In genomic region chrX:288561-288991, GRCh38 we compare ENCODE assay signal across 16 cellular contexts.
"Had no signal": no experiment of that assay in that cellular context is flagged by ENCODE, and none has a peak within 500 bp of the region (broad histone marks: within the 10 kb centered on the region; RNA-seq: fewer than 3 reads in every experiment).

No MANE protein-coding gene starts in this region.

- H3K9me3 ChIP-seq: gastrocnemius medialis, psoas muscle, thoracic aorta, uterus had no signal

- ATAC-seq: gastrocnemius medialis; naive thymus-derived CD8-positive, alpha-beta T cell; psoas muscle; stimulated activated naive CD8-positive, alpha-beta T cell treated with anti-CD3 and anti-CD28 coated beads, Interleukin-15, amount 100 ng/mL, for 72 hours had no signal

- H3K36me3 ChIP-seq: gastrocnemius medialis, uterus had no signal

- H3K4me3 ChIP-seq: gastrocnemius medialis, psoas muscle, thoracic aorta, uterus had no signal

- H3K4me1 ChIP-seq: gastrocnemius medialis, psoas muscle, uterus had no signal

- H3K27me3 ChIP-seq: gastrocnemius medialis, uterus had no signal

- H3K27ac ChIP-seq: gastrocnemius medialis, psoas muscle, thoracic aorta, uterus had no signal

- DNase-seq: activated naive CD4-positive, alpha-beta T cell treated with anti-CD3 and anti-CD28 coated beads, Interleukin-2, amount 10 ng/mL, durations not matched to agents 7 days and 5 days; caudate nucleus; cortex of kidney; effector memory CD4-positive, alpha-beta T cell; gastrocnemius medialis; mammary epithelial cell; naive thymus-derived CD8-positive, alpha-beta T cell; nucleus accumbens; psoas muscle; stimulated activated CD4-positive, alpha-beta T cell treated with anti-CD3 and anti-CD28 coated beads, Interleukin-15, amount 100 ng/mL, for 24 hours; stimulated activated CD4-positive, alpha-beta T cell treated with anti-CD3 and anti-CD28 coated beads, Interleukin-4, amount 100 ng/mL, for 24 hours; stimulated activated naive CD8-positive, alpha-beta T cell treated with anti-CD3 and anti-CD28 coated beads, Interleukin-15, amount 100 ng/mL, for 72 hours; SW 1271; T-helper 9 cell; uterus had no signal
